In genomic region chr2:8408560-8409460, GRCh38 we compare ENCODE assay signal across 10 cellular contexts.
A peak's percentile ranks its signal among the peaks of the same experiment; 100 is the strongest.
DNase-seq lines count a peak whose midpoint lies in the region; ATAC-seq and TF ChIP-seq lines count a peak whose summit lies in the region.
"Had no signal": no experiment of that assay in that cellular context is flagged by ENCODE, and none has a peak within 500 bp of the region (broad histone marks: within the 10 kb centered on the region; RNA-seq: fewer than 3 reads in every experiment).

No MANE protein-coding gene starts in this region.

- no peak overlapping the region for H4K8ac ChIP-seq in mesendoderm (ENCODE audit: low read depth, low read length)

- DNase-seq in DMS53 (lab: John Stamatoyannopoulos, UW), result peak; percentile 59
- DNase-seq in DMS53 treated with DMSO at 0.1 percent for 48 hours (lab: John Stamatoyannopoulos, UW; ENCODE audit: unreplicated experiment), result no peak
- DNase-seq in activated T-cell treated with anti-CD3 and anti-CD28 coated beads, Interleukin-2, amount 50 U/mL, for 4 hours, result peak; percentile 24
- peak; percentile 49 for DNase-seq in stimulated activated CD8-positive, alpha-beta memory T cell treated with anti-CD3 and anti-CD28 coated beads, Interleukin-4, amount 100 ng/mL, for 24 hours (ENCODE audit: low read depth)
- DNase-seq in dedifferentiated amniotic fluid mesenchymal stem cell (ENCODE audit: extremely low spot score), result no peak
- no peak for DNase-seq in ovary
- no peak for DNase-seq in mesendoderm

- no peak overlapping the region for H2BK5ac ChIP-seq in mesendoderm (ENCODE audit: low read length)

- H3K36me3 ChIP-seq in ovary (no peaks in the 10 kb centered on the region), mesendoderm (ENCODE audit: control insufficient read depth, insufficient read depth, low read length) (no peaks in the 10 kb centered on the region)

- H3K4me3 ChIP-seq in ovary, result no peak overlapping the region
- H3K4me3 ChIP-seq in mesendoderm (ENCODE audit: low read length), result no peak overlapping the region

- H3K9ac ChIP-seq in mesendoderm (ENCODE audit: low read length), result no peak overlapping the region

- ATAC-seq in HG03342 (IDR thresholded peaks at IDR 0.05; ENCODE audit: unreplicated experiment), result peak; percentile 90
- ATAC-seq in activated T-cell treated with anti-CD3 and anti-CD28 coated beads, Interleukin-2, amount 50 U/mL, for 4 hours, result peak; percentile 95
- ATAC-seq: Panc1 had no signal

- no peak overlapping the region for H3K4ac ChIP-seq in mesendoderm (ENCODE audit: low read depth, low read length)

- H3K27ac ChIP-seq in ovary (no peak overlapping the region), mesendoderm (ENCODE audit: low read depth, low read length) (no peak overlapping the region)
- H3K27ac ChIP-seq: 22Rv1 had no signal

- TF ChIP-seq POLR2A in ovary (IDR thresholded peaks at IDR 0.05), result no peak

- H3K27me3 Mint-ChIP-seq in activated T-cell treated with anti-CD3 and anti-CD28 coated beads, Interleukin-2, amount 50 U/mL, for 4 hours (ENCODE audit: low read depth), result no peaks in the 10 kb centered on the region

- no peak overlapping the region for H3K18ac ChIP-seq in mesendoderm (ENCODE audit: low read length)

- no peak overlapping the region for H3K23ac ChIP-seq in mesendoderm (ENCODE audit: low read length)

- 88 to 91% (median 89%) methylated on average over 8 of the region's 8 CpGs for WGBS in ovary, 3 donors
- no CpG with 5 or more reads among the region's 8 CpGs for WGBS in mesendoderm (ENCODE audit: extremely low coverage, insufficient coverage, low lambda C conversion rate)

- H3K4me3 Mint-ChIP-seq in activated T-cell treated with anti-CD3 and anti-CD28 coated beads, Interleukin-2, amount 50 U/mL, for 4 hours, result peak overlapping the region; percentile 35

- no peak overlapping the region for H4K5ac ChIP-seq in mesendoderm (ENCODE audit: low read length)

- H3K9me3 ChIP-seq in ovary, result no peaks in the 10 kb centered on the region

- H3K4me1 Mint-ChIP-seq in activated T-cell treated with anti-CD3 and anti-CD28 coated beads, Interleukin-2, amount 50 U/mL, for 4 hours (ENCODE audit: low read depth), result peaks cover 29% of the 10 kb centered on the region

- H3K36me3 Mint-ChIP-seq in activated T-cell treated with anti-CD3 and anti-CD28 coated beads, Interleukin-2, amount 50 U/mL, for 4 hours (ENCODE audit: insufficient read depth), result no peaks in the 10 kb centered on the region

- no peak overlapping the region for H3K56ac ChIP-seq in mesendoderm (ENCODE audit: low read length)

- no peak for TF ChIP-seq CTCF in ovary (IDR thresholded peaks at IDR 0.05)

- H3K4me2 ChIP-seq in mesendoderm (ENCODE audit: low read length), result no peak overlapping the region

- TF ChIP-seq EP300 in ovary (IDR thresholded peaks at IDR 0.05), result no peak

- no peaks in the 10 kb centered on the region for H3K79me1 ChIP-seq in mesendoderm (ENCODE audit: low read length)

- no peaks in the 10 kb centered on the region for H3K9me3 Mint-ChIP-seq in activated T-cell treated with anti-CD3 and anti-CD28 coated beads, Interleukin-2, amount 50 U/mL, for 4 hours

- no peaks in the 10 kb centered on the region for H3K79me2 ChIP-seq in mesendoderm (ENCODE audit: control insufficient read depth, insufficient read depth, low read length)

- H3K4me1 ChIP-seq in ovary (ENCODE audit: insufficient read depth), result no peaks in the 10 kb centered on the region
- H3K4me1 ChIP-seq in mesendoderm (ENCODE audit: control insufficient read depth, low read depth, low read length), result no peaks in the 10 kb centered on the region

- H3K27me3 ChIP-seq in ovary, result no peaks in the 10 kb centered on the region
- no peaks in the 10 kb centered on the region for H3K27me3 ChIP-seq in mesendoderm (ENCODE audit: insufficient read depth, low read length, poor library complexity)

- intact Hi-C loops in ovary (cut with DNase I), result no loop called here

- no peak overlapping the region for H2AK5ac ChIP-seq in mesendoderm (ENCODE audit: low read length)

- no peak overlapping the region for H2BK120ac ChIP-seq in mesendoderm (ENCODE audit: low read depth, low read length)

- H2BK15ac ChIP-seq in mesendoderm (replicated peaks; ENCODE audit: low read depth), result no peak overlapping the region

Comparison
In these comparisons a context has a peak if more than half of its experiments do, and no peak if none do; other contexts are left out.
1. DNase-seq: peak in DMS53 (single experiment), activated T-cell treated with anti-CD3 and anti-CD28 coated beads, Interleukin-2, amount 50 U/mL, for 4 hours (single experiment) and stimulated activated CD8-positive, alpha-beta memory T cell treated with anti-CD3 and anti-CD28 coated beads, Interleukin-4, amount 100 ng/mL, for 24 hours (single experiment); none in DMS53 treated with DMSO at 0.1 percent for 48 hours (single experiment), dedifferentiated amniotic fluid mesenchymal stem cell (single experiment), ovary (0 of 5) and mesendoderm (single experiment).